Comparison of ENCODE assay signal across 25 cellular contexts in the genomic region with DNA sequence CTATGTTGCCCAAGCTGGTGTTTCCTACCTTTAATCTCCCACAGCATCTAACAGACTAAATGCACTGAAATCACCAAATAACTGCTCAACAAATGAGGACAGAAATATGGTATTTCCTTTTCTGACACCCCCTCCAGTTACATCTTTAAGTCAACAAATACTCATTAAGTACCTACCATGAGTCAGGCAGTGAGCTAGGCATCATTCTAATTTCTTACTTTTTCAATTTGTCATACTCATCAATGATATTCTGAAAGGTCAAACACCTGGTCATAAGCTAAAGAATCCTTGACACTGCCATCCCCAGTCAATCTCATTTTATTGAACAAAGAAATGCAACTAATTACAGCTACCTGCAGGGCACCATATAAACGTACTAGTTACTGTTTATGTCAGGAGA. TPM values are rescaled to one million over a fixed set of nuclear protein-coding genes. Genes with fewer than 3 reads are reported as not detected.
DNase-seq lines count a peak whose midpoint lies in the region; ATAC-seq, FAIRE-seq and TF ChIP-seq lines count a peak whose summit lies in the region.
"Had no signal": no experiment of that assay in that cellular context is flagged by ENCODE, and none has a peak within 500 bp of the region (broad histone marks: within the 10 kb centered on the region; RNA-seq: fewer than 3 reads in every experiment).

No MANE protein-coding gene starts in this region.

- no peak for TF ChIP-seq POLR2A in IMR-90 (IDR thresholded peaks at IDR 0.05; ENCODE audit: low read depth, low read length)
- TF ChIP-seq POLR2A in endothelial cell of umbilical vein (IDR thresholded peaks at IDR 0.05; ENCODE audit: low read depth, low read length), result no peak

- peak; percentile 73 for ATAC-seq in activated CD8-positive, alpha-beta T cell treated with anti-CD3 and anti-CD28 coated beads for 36 hours
- no peak for ATAC-seq in activated CD8-positive, alpha-beta T cell treated with anti-CD3 and anti-CD28 coated beads, Interleukin-2, amount 10 ng/mL, durations not matched to agents 7 days and 5 days
- ATAC-seq in IMR-90 (ENCODE audit: low read depth) (no peak), GM18870 (IDR thresholded peaks at IDR 0.05; ENCODE audit: unreplicated experiment) (no peak), GM21360 (IDR thresholded peaks at IDR 0.05; ENCODE audit: unreplicated experiment) (no peak)
- ATAC-seq: GM12878, HepG2 had no signal

- H4K5ac ChIP-seq in IMR-90 (ENCODE audit: low read depth, low read length), result no peak overlapping the region

- H3K4me2 ChIP-seq in IMR-90 (ENCODE audit: low read depth, low read length) (no peak overlapping the region), endothelial cell of umbilical vein (ENCODE audit: insufficient read depth, low read length) (peak overlapping the region; percentile 38)

- no peak overlapping the region for H3K4me3 ChIP-seq in IMR-90 (ENCODE audit: insufficient read depth, low read depth, low read length)
- H3K4me3 ChIP-seq in endothelial cell of umbilical vein (replicated peaks in 1 of 3; ENCODE audit: insufficient read depth in 1 of 3, low read depth in 1 of 3, low read length in 3 of 3), result no peak overlapping the region
- H3K4me3 ChIP-seq: GM12878 had no signal

- no peaks in the 10 kb centered on the region for H3K9me3 Mint-ChIP-seq in activated CD8-positive, alpha-beta T cell treated with anti-CD3 and anti-CD28 coated beads for 36 hours
- no peaks in the 10 kb centered on the region for H3K9me3 Mint-ChIP-seq in activated CD8-positive, alpha-beta T cell treated with anti-CD3 and anti-CD28 coated beads, Interleukin-2, amount 10 ng/mL, durations not matched to agents 7 days and 5 days (ENCODE audit: insufficient read depth)
- H3K9me3 Mint-ChIP-seq: CD4-positive, alpha-beta T cell; HFFc6 had no signal

- H2BK20ac ChIP-seq in IMR-90 (ENCODE audit: low read depth, low read length), result no peak overlapping the region

- H3K56ac ChIP-seq in IMR-90 (ENCODE audit: extremely low read depth, insufficient read depth, low read length), result no peak overlapping the region

- H4K20me1 ChIP-seq in IMR-90 (ENCODE audit: insufficient read depth, low read length), result peaks cover 77% of the 10 kb centered on the region
- H4K20me1 ChIP-seq in endothelial cell of umbilical vein (replicated peaks; ENCODE audit: control insufficient read depth, extremely low read depth, insufficient read depth, low read length), result peaks cover 11% of the 10 kb centered on the region

- H3K4me1 Mint-ChIP-seq in activated CD8-positive, alpha-beta T cell treated with anti-CD3 and anti-CD28 coated beads for 36 hours (ENCODE audit: low read depth), result peaks cover 11% of the 10 kb centered on the region
- no peaks in the 10 kb centered on the region for H3K4me1 Mint-ChIP-seq in activated CD8-positive, alpha-beta T cell treated with anti-CD3 and anti-CD28 coated beads, Interleukin-2, amount 10 ng/mL, durations not matched to agents 7 days and 5 days (ENCODE audit: low read depth)

- no peak overlapping the region for H2AK9ac ChIP-seq in IMR-90 (replicated peaks; ENCODE audit: low read depth, low read length, poor library complexity)

- no peak overlapping the region for H2AK5ac ChIP-seq in IMR-90 (ENCODE audit: low read depth, low read length)

- WGBS in IMR-90 (ENCODE audit: extremely low coverage in 2 of 2, insufficient read length in 1 of 2), 2 experiments, result no CpG with 5 or more reads among the region's 1 CpG

- peaks cover 4% of the 10 kb centered on the region; the same call in 1 of the 2 replicates for H3K36me3 ChIP-seq in IMR-90 (ENCODE audit: control insufficient read depth, insufficient read depth, low read length)
- H3K36me3 ChIP-seq in endothelial cell of umbilical vein (ENCODE audit: control insufficient read depth in 2 of 2, extremely low read depth in 1 of 2, insufficient read depth in 2 of 2, low read length in 2 of 2), result no peaks in the 10 kb centered on the region
- H3K36me3 ChIP-seq: BE2C had no signal

- DNase-seq in activated CD8-positive, alpha-beta T cell treated with anti-CD3 and anti-CD28 coated beads for 36 hours, result no peak
- no peak for DNase-seq in activated CD8-positive, alpha-beta T cell treated with anti-CD3 and anti-CD28 coated beads, Interleukin-2, amount 10 ng/mL, durations not matched to agents 7 days and 5 days
- DNase-seq in ELR (ENCODE audit: low read depth), result peak; percentile 27
- no peak for DNase-seq in IMR-90
- DNase-seq in endothelial cell of umbilical vein (ENCODE audit: low read depth, low spot score), result peak; percentile 65
- DNase-seq in retina, result no peak
- DNase-seq: BE2C; Caco-2; CD4-positive, alpha-beta T cell; GF-D8; HFFc6; KG1; MV-4-11; NCI-H1694 treated with DMSO at 0.1 percent for 48 hours; NCI-H2107; NCI-H2227 treated with DMSO at 0.1 percent for 48 hours; NCI-H524; NCI-H82; RPMI8226 had no signal

- POLR2A ChIA-PET in activated CD8-positive, alpha-beta T cell treated with anti-CD3 and anti-CD28 coated beads for 36 hours (lab: Charles Lee), result interaction anchor here (0.6 to 2.1 kb wide), 3 partner anchors 10 to 29 kb away, joined by 3 to 6 read pairs (median 4); no protein-coding TSS in a partner anchor
- POLR2A ChIA-PET in activated CD8-positive, alpha-beta T cell treated with anti-CD3 and anti-CD28 coated beads, Interleukin-2, amount 10 ng/mL, durations not matched to agents 7 days and 5 days (lab: Charles Lee), result no interaction called here
- POLR2A ChIA-PET in IMR-90 (lab: Charles Lee; ENCODE audit: unreplicated experiment), result no interaction called here
- POLR2A ChIA-PET in endothelial cell of umbilical vein (lab: Charles Lee), result interaction anchor here (1.1 to 1.2 kb wide), 2 partner anchors 28 to 38 kb away, joined by 3 read pairs; no protein-coding TSS in a partner anchor

- H3K9me3 ChIP-seq in IMR-90 (ENCODE audit: control insufficient read depth, insufficient read depth, low read length) (no peaks in the 10 kb centered on the region), endothelial cell of umbilical vein (replicated peaks; ENCODE audit: control insufficient read depth, insufficient read depth, low read length) (no peaks in the 10 kb centered on the region)
- H3K9me3 ChIP-seq: BE2C, Caco-2 had no signal

- no peak overlapping the region for H2BK15ac ChIP-seq in IMR-90 (ENCODE audit: low read depth, low read length)

- peaks cover 4% of the 10 kb centered on the region; the same call in 1 of the 2 replicates for H3K4me1 ChIP-seq in IMR-90 (ENCODE audit: control insufficient read depth, insufficient read depth, low read length)
- H3K4me1 ChIP-seq in endothelial cell of umbilical vein (ENCODE audit: control insufficient read depth, extremely low read depth, insufficient read depth, low read length), result peaks cover 57% of the 10 kb centered on the region
- H3K4me1 ChIP-seq: BE2C, Caco-2 had no signal

- no peak overlapping the region for H3K4me3 Mint-ChIP-seq in activated CD8-positive, alpha-beta T cell treated with anti-CD3 and anti-CD28 coated beads for 36 hours
- no peak overlapping the region for H3K4me3 Mint-ChIP-seq in activated CD8-positive, alpha-beta T cell treated with anti-CD3 and anti-CD28 coated beads, Interleukin-2, amount 10 ng/mL, durations not matched to agents 7 days and 5 days
- H3K4me3 Mint-ChIP-seq: CD4-positive, alpha-beta T cell; HFFc6 had no signal

- CTCF ChIA-PET in activated CD8-positive, alpha-beta T cell treated with anti-CD3 and anti-CD28 coated beads for 36 hours (lab: Charles Lee), result interaction anchor here (1.0 to 2.7 kb wide), 5 partner anchors 16 to 52 kb away, joined by 3 to 17 read pairs (median 4); no protein-coding TSS in a partner anchor
- CTCF ChIA-PET in activated CD8-positive, alpha-beta T cell treated with anti-CD3 and anti-CD28 coated beads, Interleukin-2, amount 10 ng/mL, durations not matched to agents 7 days and 5 days (lab: Charles Lee), result interaction anchor here (0.8 to 2.8 kb wide), 4 partner anchors 19 to 52 kb away, joined by 4 to 14 read pairs (median 4); no protein-coding TSS in a partner anchor
- CTCF ChIA-PET in IMR-90 (lab: Yijun Ruan, JAX), result interaction anchor here (1.4 kb wide), 1 partner anchor 11 kb away, joined by 3 read pairs; no protein-coding TSS in a partner anchor
- CTCF ChIA-PET in endothelial cell of umbilical vein (lab: Charles Lee), result interaction anchor here (0.7 to 4.9 kb wide), 8 partner anchors 12 to 52 kb away, joined by 3 to 28 read pairs (median 6); no protein-coding TSS in a partner anchor

- no peak overlapping the region for H2BK120ac ChIP-seq in IMR-90 (ENCODE audit: low read depth, low read length)

- no peak for FAIRE-seq in endothelial cell of umbilical vein (lab: Jason Lieb, UNC)
- FAIRE-seq: A204.1, GM12878, H1, HepG2 had no signal

- BruUV-seq in IMR-90 (replicated peaks; lab: Mats Ljungman, UMichigan) (no TSS peak), endothelial cell of umbilical vein (replicated peaks; lab: Mats Ljungman, UMichigan) (no TSS peak)

- H2AFZ ChIP-seq in IMR-90 (replicated peaks; ENCODE audit: low read length, poor library complexity), result no peak overlapping the region
- H2AFZ ChIP-seq in endothelial cell of umbilical vein (ENCODE audit: low read depth, low read length), result no peak overlapping the region

- H3K23ac ChIP-seq in IMR-90 (ENCODE audit: low read depth, low read length), result no peak overlapping the region

- intact Hi-C loops in activated CD8-positive, alpha-beta T cell treated with anti-CD3 and anti-CD28 coated beads for 36 hours (cut with micrococcal nuclease), result no loop called here
- intact Hi-C loops in IMR-90 (cut with micrococcal nuclease), result no loop called here
- intact Hi-C loops in endothelial cell of umbilical vein (cut with micrococcal nuclease), result loop anchor here (2.0 kb wide), 1 partner anchor 37 kb away; a partner anchor contains a TSS

- peaks cover 96% of the 10 kb centered on the region for H3K79me2 ChIP-seq in endothelial cell of umbilical vein (ENCODE audit: control insufficient read depth, insufficient read depth, low read length)

- peak overlapping the region; percentile 3 for H2BK5ac ChIP-seq in IMR-90 (ENCODE audit: low read depth, low read length, poor library complexity, severe bottlenecking)

- H4K8ac ChIP-seq in IMR-90 (ENCODE audit: low read depth in 2 of 2, low read length in 2 of 2), result no peak overlapping the region

- no peak overlapping the region for H3K27ac Mint-ChIP-seq in activated CD8-positive, alpha-beta T cell treated with anti-CD3 and anti-CD28 coated beads for 36 hours
- no peak overlapping the region for H3K27ac Mint-ChIP-seq in activated CD8-positive, alpha-beta T cell treated with anti-CD3 and anti-CD28 coated beads, Interleukin-2, amount 10 ng/mL, durations not matched to agents 7 days and 5 days
- H3K27ac Mint-ChIP-seq: CD4-positive, alpha-beta T cell had no signal

- peaks cover 5 to 66% of the 10 kb centered on the region in 2 experiments; a peak in 3 of 4 replicates for H3K79me1 ChIP-seq in IMR-90 (ENCODE audit: low read depth in 1 of 2, low read length in 2 of 2)

- H4K91ac ChIP-seq in IMR-90 (ENCODE audit: insufficient read depth, low read depth, low read length), result no peak overlapping the region

- no peak overlapping the region for H3K14ac ChIP-seq in IMR-90 (replicated peaks; ENCODE audit: low read depth, low read length)

- H3K27ac ChIP-seq in IMR-90 (ENCODE audit: insufficient read depth, low read length) (no peak overlapping the region), endothelial cell of umbilical vein (ENCODE audit: insufficient read depth, low read depth, low read length) (peak overlapping the region; percentile 66)

- dilution Hi-C loops in IMR-90 (cut with HindIII; ENCODE audit: low sequenced_read_pairs, unreplicated experiment) (no loop called here), endothelial cell of umbilical vein (cut with MboI; ENCODE audit: extremely low pct_ligation_motif_present, low sequenced_read_pairs) (no loop called here)

- TF ChIP-seq RAD21 in IMR-90 (IDR thresholded peaks at IDR 0.05; ENCODE audit: low read length), result no peak

- H3K9me1 ChIP-seq in IMR-90 (ENCODE audit: insufficient read depth, low read length) (peaks cover 10% of the 10 kb centered on the region; the same call in 1 of the 2 replicates), endothelial cell of umbilical vein (replicated peaks; ENCODE audit: control insufficient read depth, extremely low read depth, insufficient read depth, low read length) (no peaks in the 10 kb centered on the region)

- H3K27me3 Mint-ChIP-seq in activated CD8-positive, alpha-beta T cell treated with anti-CD3 and anti-CD28 coated beads for 36 hours, result no peaks in the 10 kb centered on the region
- no peaks in the 10 kb centered on the region for H3K27me3 Mint-ChIP-seq in activated CD8-positive, alpha-beta T cell treated with anti-CD3 and anti-CD28 coated beads, Interleukin-2, amount 10 ng/mL, durations not matched to agents 7 days and 5 days (ENCODE audit: low read depth)
- H3K27me3 Mint-ChIP-seq: CD4-positive, alpha-beta T cell had no signal

- no peak overlapping the region for H3K18ac ChIP-seq in IMR-90 (ENCODE audit: low read depth, low read length)

- H3K36me3 Mint-ChIP-seq in activated CD8-positive, alpha-beta T cell treated with anti-CD3 and anti-CD28 coated beads for 36 hours (ENCODE audit: low read depth), result peaks cover 4% of the 10 kb centered on the region
- peaks cover 2% of the 10 kb centered on the region for H3K36me3 Mint-ChIP-seq in activated CD8-positive, alpha-beta T cell treated with anti-CD3 and anti-CD28 coated beads, Interleukin-2, amount 10 ng/mL, durations not matched to agents 7 days and 5 days (ENCODE audit: low read depth)

- no peak for TF ChIP-seq CTCF in activated CD8-positive, alpha-beta T cell treated with anti-CD3 and anti-CD28 coated beads for 36 hours (IDR thresholded peaks at IDR 0.05)
- TF ChIP-seq CTCF in IMR-90 (conservative IDR thresholded peaks at IDR 0.05; ENCODE audit: low read depth, low read length) (no peak), endothelial cell of umbilical vein (IDR thresholded peaks at IDR 0.05; ENCODE audit: extremely low read depth in 1 of 2, insufficient read depth in 1 of 2, low read depth in 1 of 2, low read length in 2 of 2) (no peak)

- H3K9ac ChIP-seq in IMR-90 (ENCODE audit: low read depth, low read length) (no peak overlapping the region), endothelial cell of umbilical vein (replicated peaks; ENCODE audit: extremely low read depth, insufficient read depth, low read length) (no peak overlapping the region)

- H3K27me3 ChIP-seq in IMR-90 (ENCODE audit: control insufficient read depth, insufficient read depth, low read length), result no peaks in the 10 kb centered on the region
- no peaks in the 10 kb centered on the region for H3K27me3 ChIP-seq in endothelial cell of umbilical vein (ENCODE audit: control insufficient read depth in 2 of 2, insufficient read depth in 2 of 2, low read length in 2 of 2)
- H3K27me3 ChIP-seq: BE2C had no signal

- H3K4ac ChIP-seq in IMR-90 (ENCODE audit: low read depth, low read length), result no peak overlapping the region

- in situ Hi-C loops in IMR-90 (cut with MboI; ENCODE audit: low sequenced_read_pairs), result no loop called here

RNA-seq across cellular contexts. Expression of a gene that starts 36.6 kb away (rescaled TPM):
- 10 to 100 TPM; 14.9 to 16.0 TPM for total RNA-seq in activated CD8-positive, alpha-beta T cell treated with anti-CD3 and anti-CD28 coated beads for 36 hours
- total RNA-seq in activated CD8-positive, alpha-beta T cell treated with anti-CD3 and anti-CD28 coated beads, Interleukin-2, amount 10 ng/mL, durations not matched to agents 7 days and 5 days, result 10 to 100 TPM; 15.2 to 16.0 TPM
- total RNA-seq in IMR-90 (2012; rRNA removed) (31.7 and 36.1 TPM in 2 replicates), endothelial cell of umbilical vein (82.4 and 92.3 TPM in 2 replicates)
- polyA plus RNA-seq in IMR-90 (2012; rRNA removed) (12.9 and 13.1 TPM in 2 replicates), endothelial cell of umbilical vein (24.0 and 26.3 TPM in 2 replicates)
- 5.5 and 5.7 TPM in 2 replicates for polyA plus RNA-seq in IMR-90 (2012; cell fraction: cytosol; rRNA removed)
- 6.7 and 17.7 TPM in 2 replicates for polyA plus RNA-seq in IMR-90 (2012; cell fraction: nucleus; rRNA removed; ENCODE audit: low replicate concordance)
- polyA plus RNA-seq in endothelial cell of umbilical vein (2011; cell fraction: cytosol; rRNA removed), result 27.7 and 27.9 TPM in 2 replicates
- 51.3 and 61.7 TPM in 2 replicates for polyA plus RNA-seq in endothelial cell of umbilical vein (2011; cell fraction: nucleus; rRNA removed)
- 48.4 and 60.7 TPM in 2 replicates for polyA plus RNA-seq in endothelial cell of umbilical vein (2012)
- 84.2 and 92.3 TPM in 2 replicates for polyA minus RNA-seq in endothelial cell of umbilical vein
- polyA minus RNA-seq in endothelial cell of umbilical vein (2011; cell fraction: cytosol; rRNA and poly(A)+ RNA removed), result 12.7 TPM
- polyA minus RNA-seq in endothelial cell of umbilical vein (2011; cell fraction: nucleus; rRNA and poly(A)+ RNA removed), result 58.7 and 84.7 TPM in 2 replicates

Comparison
In these comparisons a context has a peak if more than half of its experiments do, and no peak if none do; other contexts are left out.
1. POLR2A ChIA-PET loops: an anchor here in activated CD8-positive, alpha-beta T cell treated with anti-CD3 and anti-CD28 coated beads for 36 hours (0.6 to 2.1 kb wide) and endothelial cell of umbilical vein (1.1 to 1.2 kb wide); none called in activated CD8-positive, alpha-beta T cell treated with anti-CD3 and anti-CD28 coated beads, Interleukin-2, amount 10 ng/mL, durations not matched to agents 7 days and 5 days and IMR-90.
2. DNase-seq: peak in ELR (single experiment) and endothelial cell of umbilical vein (single experiment); none in activated CD8-positive, alpha-beta T cell treated with anti-CD3 and anti-CD28 coated beads for 36 hours (single experiment), activated CD8-positive, alpha-beta T cell treated with anti-CD3 and anti-CD28 coated beads, Interleukin-2, amount 10 ng/mL, durations not matched to agents 7 days and 5 days (single experiment), IMR-90 (single experiment) and retina (single experiment).